Comparison of ENCODE assay signal across 10 cellular contexts in genomic region chr5:78640622-78641021, GRCh38. TPM values are rescaled to one million over a fixed set of nuclear protein-coding genes. Genes with fewer than 3 reads are reported as not detected.
A peak's percentile ranks its signal among the peaks of the same experiment; 100 is the strongest.
DNase-seq lines count a peak whose midpoint lies in the region; ATAC-seq, FAIRE-seq and TF ChIP-seq lines count a peak whose summit lies in the region.
"Had no signal": no experiment of that assay in that cellular context is flagged by ENCODE, and none has a peak within 500 bp of the region (broad histone marks: within the 10 kb centered on the region; RNA-seq: fewer than 3 reads in every experiment).

No MANE protein-coding gene starts in this region.

- intact Hi-C loops in K562 (cut with micrococcal nuclease): no loop called here

- H3K9me1 ChIP-seq in K562 (ENCODE audit: control insufficient read depth, insufficient read depth, low read length): no peaks in the 10 kb centered on the region

- POLR2A ChIA-PET in K562 (lab: Yijun Ruan, JAX): no interaction called here

- H3K9ac ChIP-seq in K562 (ENCODE audit: insufficient read depth in 1 of 2, low read depth in 2 of 2, low read length in 2 of 2): no peak overlapping the region

- no peaks in the 10 kb centered on the region for H3K79me2 ChIP-seq in K562 (ENCODE audit: control insufficient read depth, insufficient read depth, low read length)

- peaks cover 27% of the 10 kb centered on the region for H3K36me3 Mint-ChIP-seq in stimulated activated memory B cell treated with anti-CD40 and anti-IgM and Interleukin-4, amounts not matched to agents 10 μg/mL and 1 μg/mL and 100 μg/mL, for 72 hours
- H3K36me3 Mint-ChIP-seq: natural killer cell treated with Interleukin-12 subunit alpha and Interleukin-12 subunit beta and Interleukin-15 and Interleukin-18, amount 100 ng/mL, for 72 hours had no signal

- no peaks in the 10 kb centered on the region for H3K9me3 Mint-ChIP-seq in stimulated activated memory B cell treated with anti-CD40 and anti-IgM and Interleukin-4, amounts not matched to agents 10 μg/mL and 1 μg/mL and 100 μg/mL, for 72 hours
- H3K9me3 Mint-ChIP-seq: natural killer cell treated with Interleukin-12 subunit alpha and Interleukin-12 subunit beta and Interleukin-15 and Interleukin-18, amount 100 ng/mL, for 72 hours had no signal

- H3K36me3 ChIP-seq in K562 (ENCODE audit: control insufficient read depth, insufficient read depth, low read length): no peaks in the 10 kb centered on the region

- no peak overlapping the region for H3K27ac ChIP-seq in K562 (ENCODE audit: extremely low read depth, low read depth, low read length)

- H3K27me3 ChIP-seq in K562 (ENCODE audit: control insufficient read depth in 2 of 2, insufficient read depth in 2 of 2, low read length in 2 of 2): no peaks in the 10 kb centered on the region

- DNase-seq in NCI-H2029 (lab: John Stamatoyannopoulos, UW) (peak; percentile 26), NCI-H2029 treated with DMSO at 0.1 percent for 48 hours (lab: John Stamatoyannopoulos, UW) (no peak), K562 (ENCODE audit: extremely low read depth in 1 of 4, low spot score in 3 of 4) (no peak), LoVo (ENCODE audit: low spot score) (no peak), HPDE6-E6E7 (ENCODE audit: extremely low spot score) (no peak)

- ATAC-seq in HG03108 (IDR thresholded peaks at IDR 0.05; ENCODE audit: unreplicated experiment): peak; percentile 81
- no peak for ATAC-seq in K562
- ATAC-seq in stimulated activated memory B cell treated with anti-CD40 and anti-IgM and Interleukin-4, amounts not matched to agents 10 μg/mL and 1 μg/mL and 100 μg/mL, for 72 hours: no peak
- ATAC-seq in HG02884 (IDR thresholded peaks at IDR 0.05; ENCODE audit: unreplicated experiment): no peak

- in situ Hi-C loops in K562 (cut with MboI): no loop called here

- H3K9me3 ChIP-seq in K562 (replicated peaks; ENCODE audit: control insufficient read depth, insufficient read depth, low read depth, low read length): no peaks in the 10 kb centered on the region; the same call in 1 of the 2 replicates

- BruUV-seq in K562 (replicated peaks; lab: Mats Ljungman, UMichigan): no TSS peak

- no peaks in the 10 kb centered on the region for H3K4me1 ChIP-seq in K562 (replicated peaks in 1 of 2; ENCODE audit: control insufficient read depth in 2 of 2, insufficient read depth in 2 of 2, low read length in 2 of 2)

- no peak overlapping the region for H2AFZ ChIP-seq in K562 (ENCODE audit: low read depth, low read length)

- TF ChIP-seq EP300 in K562 (IDR thresholded peaks at IDR 0.05; ENCODE audit: low read length): no peak

- CTCF ChIA-PET in K562 (lab: Yijun Ruan, JAX; ENCODE audit: low intra/inter-chr PET ratio): no interaction called here

- no peak for TF ChIP-seq CTCF in K562 (IDR thresholded peaks at IDR 0.05 in 2 of 3, conservative IDR thresholded peaks at IDR 0.05 in 1 of 3; ENCODE audit: insufficient read depth in 2 of 3, low read depth in 1 of 3, low read length in 3 of 3)

- peak; percentile 37 for FAIRE-seq in K562 (lab: Jason Lieb, UNC)
- FAIRE-seq: A204.1 had no signal

- no peaks in the 10 kb centered on the region for H3K27me3 Mint-ChIP-seq in stimulated activated memory B cell treated with anti-CD40 and anti-IgM and Interleukin-4, amounts not matched to agents 10 μg/mL and 1 μg/mL and 100 μg/mL, for 72 hours

- TF ChIP-seq RAD21 in K562 (CRISPR knock-in tag; conservative IDR thresholded peaks at IDR 0.05 in 1 of 2, IDR thresholded peaks at IDR 0.05 in 1 of 2): no peak

- H4K20me1 ChIP-seq in K562 (replicated peaks; ENCODE audit: control insufficient read depth, insufficient read depth, low read length): no peaks in the 10 kb centered on the region

- no peak for TF ChIP-seq POLR2A in K562 (conservative IDR thresholded peaks at IDR 0.05)

- peaks cover 51% of the 10 kb centered on the region for H3K4me1 Mint-ChIP-seq in stimulated activated memory B cell treated with anti-CD40 and anti-IgM and Interleukin-4, amounts not matched to agents 10 μg/mL and 1 μg/mL and 100 μg/mL, for 72 hours

- peak overlapping the region; percentile 1 for H3K27ac Mint-ChIP-seq in stimulated activated memory B cell treated with anti-CD40 and anti-IgM and Interleukin-4, amounts not matched to agents 10 μg/mL and 1 μg/mL and 100 μg/mL, for 72 hours
- H3K27ac Mint-ChIP-seq: natural killer cell treated with Interleukin-12 subunit alpha and Interleukin-12 subunit beta and Interleukin-15 and Interleukin-18, amount 100 ng/mL, for 72 hours had no signal

- no peak overlapping the region for H3K4me3 ChIP-seq in K562

- no peak overlapping the region for H3K4me3 Mint-ChIP-seq in stimulated activated memory B cell treated with anti-CD40 and anti-IgM and Interleukin-4, amounts not matched to agents 10 μg/mL and 1 μg/mL and 100 μg/mL, for 72 hours
- H3K4me3 Mint-ChIP-seq: natural killer cell treated with Interleukin-12 subunit alpha and Interleukin-12 subunit beta and Interleukin-15 and Interleukin-18, amount 100 ng/mL, for 72 hours had no signal

- no peak overlapping the region for H3K4me2 ChIP-seq in K562 (ENCODE audit: insufficient read depth, low read length)

- 54% methylated on average over 1 of the region's 1 CpG for WGBS in K562 (ENCODE audit: insufficient coverage, low coverage, missing lambda C conversion rate)

TF ChIP-seq in K562, 482 proteins besides CTCF, POLR2A, EP300 and RAD21:
- TF ChIP-seq NCOA2 (IDR thresholded peaks at IDR 0.05; ENCODE audit: partially characterized antibody in 2 of 2): no peak
- no peak for TF ChIP-seq IRF2 (CRISPR knock-in tag; IDR thresholded peaks at IDR 0.05)
- TF ChIP-seq HMBOX1 (IDR thresholded peaks at IDR 0.05): 0 out of 2 replicates have a peak, but pooled peaks have one; percentile 9

RNA-seq across cellular contexts. Expression of gene LHFPL2, which starts 8.0 kb away (rescaled TPM):
- 9.1 and 15.2 TPM in 2 replicates for total RNA-seq in K562 (2011; cell fraction: chromatin; rRNA removed; ENCODE audit: low replicate concordance)
- 7.2 and 7.5 TPM in 2 replicates for total RNA-seq in K562 (2011; cell fraction: nucleolus; rRNA removed)
- total RNA-seq in K562 (2011; cell fraction: nucleoplasm; rRNA removed): 8.7 and 12.7 TPM in 2 replicates
- total RNA-seq in K562 (2014; rRNA removed) (4.1 and 5.2 TPM in 2 replicates), K562 (2014; rRNA removed; fragmentation: Illumina TruSeq; extraction: Trizol) (6.4 and 6.6 TPM in 2 replicates), K562 (2015; rRNA removed; fragmentation: Illumina TruSeq; extraction: Trizol) (5.1 and 5.2 TPM in 2 replicates), K562 (2021) (6.6 TPM in 2 replicates)
- polyA plus RNA-seq in K562 (2011; rRNA removed) (1.9 and 4.6 TPM in 2 replicates), K562 (2014; fragmentation: Illumina TruSeq; extraction: Trizol) (4.8 and 5.6 TPM in 2 replicates), K562 (2014; fragmentation: Nextera tagmentation; extraction: Ambion mirVana) (1 to 10 TPM; 1.0 to 1.6 TPM), K562 (2014; rRNA removed) (3.7 TPM in 2 replicates)
- polyA plus RNA-seq in K562 (2011; cell fraction: cytosol; rRNA removed): 1.6 and 3.6 TPM in 2 replicates
- 1.8 and 5.6 TPM in 2 replicates for polyA plus RNA-seq in K562 (2011; cell fraction: nucleus; rRNA removed)
- polyA plus RNA-seq in K562 (2012): 3.7 and 6.0 TPM in 2 replicates
- polyA minus RNA-seq in K562 (2011; rRNA and poly(A)+ RNA removed): 6.7 and 11.2 TPM in 2 replicates
- polyA minus RNA-seq in K562 (2011; cell fraction: cytosol; rRNA and poly(A)+ RNA removed): 5.9 and 9.2 TPM in 2 replicates
- 6.6 and 7.4 TPM in 2 replicates for polyA minus RNA-seq in K562 (2011; cell fraction: nucleus; rRNA and poly(A)+ RNA removed)
